ENCODE assay signal across 1 cellular context in the genomic region with DNA sequence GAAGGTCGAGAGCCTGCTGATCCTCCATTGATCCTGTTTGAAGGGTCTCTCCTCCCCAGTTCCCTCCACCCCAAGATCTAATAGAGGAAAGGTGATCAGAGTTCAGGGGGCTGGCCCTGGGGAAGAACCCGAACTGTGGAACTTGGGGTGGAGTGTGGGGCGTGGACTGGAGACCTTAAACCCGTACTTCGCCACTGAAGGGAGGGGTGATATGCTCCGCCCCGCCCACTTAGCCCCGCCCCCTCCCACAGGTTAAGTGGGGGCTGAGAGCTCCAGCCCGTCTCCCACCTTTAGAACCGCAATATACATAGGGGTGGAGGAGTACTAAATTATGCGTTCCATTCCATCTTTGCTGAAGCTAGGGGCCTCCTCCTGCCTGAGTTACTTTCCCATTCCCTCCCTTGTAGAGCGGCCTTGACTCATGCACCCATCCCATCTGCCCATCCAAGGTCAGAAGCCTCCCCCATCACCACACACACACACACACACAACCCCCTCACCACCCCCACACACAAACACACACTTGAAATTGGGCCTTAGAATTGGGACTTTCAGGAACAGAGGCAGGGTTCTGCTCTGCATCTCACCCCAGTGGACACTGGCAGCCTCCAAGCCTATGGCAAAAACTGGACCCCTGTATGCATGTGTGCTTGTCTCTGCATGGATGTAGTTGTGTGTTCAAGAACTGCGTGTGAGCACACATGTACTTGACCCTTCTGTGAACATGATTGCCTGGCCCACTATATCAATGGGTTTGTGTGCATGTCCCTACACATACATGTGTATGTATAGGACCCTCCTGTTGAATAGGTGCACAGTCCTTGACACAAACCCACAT.
TF ChIP-seq lines count a peak whose summit lies in the region.

No MANE protein-coding gene starts in this region.

TF ChIP-seq in endothelial cell of umbilical vein, 7 proteins besides CTCF, POLR2A, EP300 and RAD21:
- TF ChIP-seq FOS (IDR thresholded peaks at IDR 0.05; ENCODE audit: borderline replicate concordance, insufficient read depth, low read length) (no peak), POLR2AphosphoS5 (IDR thresholded peaks at IDR 0.05; ENCODE audit: insufficient read depth, low read depth, low read length) (no peak), MYC (IDR thresholded peaks at IDR 0.05; ENCODE audit: low read depth, low read length) (no peak), GATA2 (IDR thresholded peaks at IDR 0.05; ENCODE audit: insufficient read depth, insufficient read length, low read depth, low read length) (no peak), EZH2 (IDR thresholded peaks at IDR 0.05; ENCODE audit: borderline replicate concordance, low read depth, low read length, severe bottlenecking) (no peak), JUN (IDR thresholded peaks at IDR 0.05; ENCODE audit: borderline replicate concordance, insufficient read depth, insufficient read length, low read depth) (no peak), MAX (IDR thresholded peaks at IDR 0.05; ENCODE audit: insufficient read depth, insufficient read length) (no peak)
